In the genomic region with DNA sequence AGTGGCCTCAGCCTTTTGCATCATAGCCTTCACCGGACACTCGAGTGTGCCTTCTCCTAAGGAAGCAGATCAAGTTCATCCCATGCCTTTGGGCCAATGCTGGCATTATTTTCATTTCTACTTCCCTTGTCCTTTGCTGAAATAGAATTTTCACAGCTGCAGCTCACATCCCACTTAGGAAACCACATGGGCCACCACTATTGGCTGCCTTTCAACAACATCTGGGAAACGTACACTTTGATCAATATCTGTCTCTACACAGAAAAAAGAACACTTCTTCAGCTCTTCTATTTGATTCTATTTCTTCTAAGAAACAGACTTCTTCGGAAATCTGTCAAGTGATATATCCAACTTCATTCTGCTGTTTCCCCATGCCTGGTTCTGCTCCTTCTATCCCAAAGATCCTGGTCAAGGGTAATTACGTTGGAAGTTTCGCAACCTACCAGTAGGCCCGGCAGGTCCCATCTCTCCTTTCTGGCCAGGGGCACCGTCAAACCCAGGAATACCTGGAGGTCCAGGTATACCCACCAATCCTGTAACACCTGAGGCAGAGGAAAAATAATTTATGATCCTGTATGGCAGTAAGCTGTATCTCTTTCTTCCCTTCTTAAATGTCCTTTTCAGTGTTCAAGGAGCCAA, we compare ENCODE assay signal across 1 cellular context.
TF ChIP-seq lines count a peak whose summit lies in the region.

No MANE protein-coding gene starts in this region.

TF ChIP-seq in SK-N-SH treated with all-trans-retinoic acid at 6 μM for 48 hours, 23 proteins besides CTCF, POLR2A, EP300 and RAD21 (continued from another document):
- TF ChIP-seq, protein P1, sequence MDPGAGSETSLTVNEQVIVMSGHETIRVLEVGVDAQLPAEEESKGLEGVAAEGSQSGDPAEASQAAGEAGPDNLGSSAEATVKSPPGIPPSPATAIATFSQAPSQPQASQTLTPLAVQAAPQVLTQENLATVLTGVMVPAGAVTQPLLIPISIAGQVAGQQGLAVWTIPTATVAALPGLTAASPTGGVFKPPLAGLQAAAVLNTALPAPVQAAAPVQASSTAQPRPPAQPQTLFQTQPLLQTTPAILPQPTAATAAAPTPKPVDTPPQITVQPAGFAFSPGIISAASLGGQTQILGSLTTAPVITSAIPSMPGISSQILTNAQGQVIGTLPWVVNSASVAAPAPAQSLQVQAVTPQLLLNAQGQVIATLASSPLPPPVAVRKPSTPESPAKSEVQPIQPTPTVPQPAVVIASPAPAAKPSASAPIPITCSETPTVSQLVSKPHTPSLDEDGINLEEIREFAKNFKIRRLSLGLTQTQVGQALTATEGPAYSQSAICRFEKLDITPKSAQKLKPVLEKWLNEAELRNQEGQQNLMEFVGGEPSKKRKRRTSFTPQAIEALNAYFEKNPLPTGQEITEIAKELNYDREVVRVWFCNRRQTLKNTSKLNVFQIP (CRISPR knock-in tag; IDR thresholded peaks at IDR 0.05; ENCODE audit: borderline replicate concordance, low read depth) = no peak
- TF ChIP-seq BACH2 (CRISPR knock-in tag; IDR thresholded peaks at IDR 0.05; ENCODE audit: borderline replicate concordance) (no peak), OSR1 (CRISPR knock-in tag; IDR thresholded peaks at IDR 0.05) (no peak), PPARA (CRISPR knock-in tag; IDR thresholded peaks at IDR 0.05; ENCODE audit: borderline replicate concordance) (no peak), SNAI2 (CRISPR knock-in tag; IDR thresholded peaks at IDR 0.05) (no peak), TSHZ2 (CRISPR knock-in tag; IDR thresholded peaks at IDR 0.05) (no peak), CSDC2 (CRISPR knock-in tag; IDR thresholded peaks at IDR 0.05) (no peak), GLIS3 (CRISPR knock-in tag; IDR thresholded peaks at IDR 0.05) (no peak)
